1 cellular context compared by ENCODE assay signal in genomic region chr10:132331956-132332749, GRCh38.
TF ChIP-seq lines count a peak whose summit lies in the region.

LRRC27 (plus strand) TSS chr10:132332193; CDS start chr10:132333525, 1,332 bp downstream.

TF ChIP-seq in HepG2, 621 proteins besides CTCF, POLR2A, EP300 and RAD21 (continued from another document and continues in another):
- TF ChIP-seq ESRRA (CRISPR knock-in tag; IDR thresholded peaks at IDR 0.05; ENCODE audit: low read depth) (no peak), RERE (CRISPR knock-in tag; IDR thresholded peaks at IDR 0.05; ENCODE audit: low read depth) (0 out of 2 replicates have a peak, but pooled peaks have one; percentile 18), MBNL3 (CRISPR knock-in tag; conservative IDR thresholded peaks at IDR 0.05) (no peak), TAF1 (CRISPR knock-in tag; IDR thresholded peaks at IDR 0.05) (peak; percentile 74), ZNF747 (CRISPR knock-in tag; IDR thresholded peaks at IDR 0.05; ENCODE audit: borderline replicate concordance) (peak; percentile 66; the same call in 1 of the 2 replicates), ZNF282 (IDR thresholded peaks at IDR 0.05; ENCODE audit: partially characterized antibody) (no peak), SIX4 (CRISPR knock-in tag; IDR thresholded peaks at IDR 0.05) (no peak), ZNF660 (CRISPR knock-in tag; IDR thresholded peaks at IDR 0.05; ENCODE audit: borderline replicate concordance, low read depth) (no peak), MEIS2 (CRISPR knock-in tag; IDR thresholded peaks at IDR 0.05) (0 out of 2 replicates have a peak, but pooled peaks have one; percentile 28), CBX1 (IDR thresholded peaks at IDR 0.05; ENCODE audit: low read depth) (peak; percentile 74), ATRX (CRISPR knock-in tag; IDR thresholded peaks at IDR 0.05; ENCODE audit: borderline replicate concordance) (no peak), TFDP1 (CRISPR knock-in tag; IDR thresholded peaks at IDR 0.05; ENCODE audit: borderline replicate concordance) (peak; percentile 65; the same call in 1 of the 2 replicates), HOMEZ (CRISPR knock-in tag; IDR thresholded peaks at IDR 0.05; ENCODE audit: low read depth) (0 out of 2 replicates have a peak, but pooled peaks have one; percentile 15), TCF12 (IDR thresholded peaks at IDR 0.05) (no peak), TCF12 (CRISPR knock-in tag; IDR thresholded peaks at IDR 0.05) (peak; percentile 67; the same call in 1 of the 2 replicates), MATR3 (CRISPR knock-in tag; IDR thresholded peaks at IDR 0.05) (no peak), SP1 (IDR thresholded peaks at IDR 0.05) (no peak), SP1 (CRISPR knock-in tag; IDR thresholded peaks at IDR 0.05) (no peak), EHMT2 (IDR thresholded peaks at IDR 0.05; ENCODE audit: borderline replicate concordance, low read depth, low read length) (no peak), ELF3 (CRISPR knock-in tag; IDR thresholded peaks at IDR 0.05) (peak; percentile 26; the same call in 1 of the 2 replicates), ZNF557 (CRISPR knock-in tag; IDR thresholded peaks at IDR 0.05) (no peak; the same call in 1 of the 2 replicates), ZHX2 (IDR thresholded peaks at IDR 0.05; ENCODE audit: low read depth) (peak; percentile 77), ZHX2 (CRISPR knock-in tag; IDR thresholded peaks at IDR 0.05; ENCODE audit: borderline replicate concordance) (no peak), ZNF550 (CRISPR knock-in tag; IDR thresholded peaks at IDR 0.05; ENCODE audit: borderline replicate concordance) (peak; percentile 75; the same call in 1 of the 2 replicates), CHCHD3 (CRISPR knock-in tag; IDR thresholded peaks at IDR 0.05) (peak; percentile 71; the same call in 1 of the 2 replicates)
- TF ChIP-seq, protein P1, sequence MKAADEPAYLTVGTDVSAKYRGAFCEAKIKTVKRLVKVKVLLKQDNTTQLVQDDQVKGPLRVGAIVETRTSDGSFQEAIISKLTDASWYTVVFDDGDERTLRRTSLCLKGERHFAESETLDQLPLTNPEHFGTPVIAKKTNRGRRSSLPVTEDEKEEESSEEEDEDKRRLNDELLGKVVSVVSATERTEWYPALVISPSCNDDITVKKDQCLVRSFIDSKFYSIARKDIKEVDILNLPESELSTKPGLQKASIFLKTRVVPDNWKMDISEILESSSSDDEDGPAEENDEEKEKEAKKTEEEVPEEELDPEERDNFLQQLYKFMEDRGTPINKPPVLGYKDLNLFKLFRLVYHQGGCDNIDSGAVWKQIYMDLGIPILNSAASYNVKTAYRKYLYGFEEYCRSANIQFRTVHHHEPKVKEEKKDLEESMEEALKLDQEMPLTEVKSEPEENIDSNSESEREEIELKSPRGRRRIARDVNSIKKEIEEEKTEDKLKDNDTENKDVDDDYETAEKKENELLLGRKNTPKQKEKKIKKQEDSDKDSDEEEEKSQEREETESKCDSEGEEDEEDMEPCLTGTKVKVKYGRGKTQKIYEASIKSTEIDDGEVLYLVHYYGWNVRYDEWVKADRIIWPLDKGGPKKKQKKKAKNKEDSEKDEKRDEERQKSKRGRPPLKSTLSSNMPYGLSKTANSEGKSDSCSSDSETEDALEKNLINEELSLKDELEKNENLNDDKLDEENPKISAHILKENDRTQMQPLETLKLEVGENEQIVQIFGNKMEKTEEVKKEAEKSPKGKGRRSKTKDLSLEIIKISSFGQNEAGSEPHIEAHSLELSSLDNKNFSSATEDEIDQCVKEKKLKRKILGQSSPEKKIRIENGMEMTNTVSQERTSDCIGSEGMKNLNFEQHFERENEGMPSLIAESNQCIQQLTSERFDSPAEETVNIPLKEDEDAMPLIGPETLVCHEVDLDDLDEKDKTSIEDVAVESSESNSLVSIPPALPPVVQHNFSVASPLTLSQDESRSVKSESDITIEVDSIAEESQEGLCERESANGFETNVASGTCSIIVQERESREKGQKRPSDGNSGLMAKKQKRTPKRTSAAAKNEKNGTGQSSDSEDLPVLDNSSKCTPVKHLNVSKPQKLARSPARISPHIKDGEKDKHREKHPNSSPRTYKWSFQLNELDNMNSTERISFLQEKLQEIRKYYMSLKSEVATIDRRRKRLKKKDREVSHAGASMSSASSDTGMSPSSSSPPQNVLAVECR (CRISPR knock-in tag; IDR thresholded peaks at IDR 0.05; ENCODE audit: borderline replicate concordance), result peak; percentile 98
- TF ChIP-seq, protein P2, sequence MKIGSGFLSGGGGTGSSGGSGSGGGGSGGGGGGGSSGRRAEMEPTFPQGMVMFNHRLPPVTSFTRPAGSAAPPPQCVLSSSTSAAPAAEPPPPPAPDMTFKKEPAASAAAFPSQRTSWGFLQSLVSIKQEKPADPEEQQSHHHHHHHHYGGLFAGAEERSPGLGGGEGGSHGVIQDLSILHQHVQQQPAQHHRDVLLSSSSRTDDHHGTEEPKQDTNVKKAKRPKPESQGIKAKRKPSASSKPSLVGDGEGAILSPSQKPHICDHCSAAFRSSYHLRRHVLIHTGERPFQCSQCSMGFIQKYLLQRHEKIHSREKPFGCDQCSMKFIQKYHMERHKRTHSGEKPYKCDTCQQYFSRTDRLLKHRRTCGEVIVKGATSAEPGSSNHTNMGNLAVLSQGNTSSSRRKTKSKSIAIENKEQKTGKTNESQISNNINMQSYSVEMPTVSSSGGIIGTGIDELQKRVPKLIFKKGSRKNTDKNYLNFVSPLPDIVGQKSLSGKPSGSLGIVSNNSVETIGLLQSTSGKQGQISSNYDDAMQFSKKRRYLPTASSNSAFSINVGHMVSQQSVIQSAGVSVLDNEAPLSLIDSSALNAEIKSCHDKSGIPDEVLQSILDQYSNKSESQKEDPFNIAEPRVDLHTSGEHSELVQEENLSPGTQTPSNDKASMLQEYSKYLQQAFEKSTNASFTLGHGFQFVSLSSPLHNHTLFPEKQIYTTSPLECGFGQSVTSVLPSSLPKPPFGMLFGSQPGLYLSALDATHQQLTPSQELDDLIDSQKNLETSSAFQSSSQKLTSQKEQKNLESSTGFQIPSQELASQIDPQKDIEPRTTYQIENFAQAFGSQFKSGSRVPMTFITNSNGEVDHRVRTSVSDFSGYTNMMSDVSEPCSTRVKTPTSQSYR (CRISPR knock-in tag; IDR thresholded peaks at IDR 0.05; ENCODE audit: borderline replicate concordance), result peak; percentile 49; the same call in 1 of the 2 replicates
- TF ChIP-seq, protein P3, sequence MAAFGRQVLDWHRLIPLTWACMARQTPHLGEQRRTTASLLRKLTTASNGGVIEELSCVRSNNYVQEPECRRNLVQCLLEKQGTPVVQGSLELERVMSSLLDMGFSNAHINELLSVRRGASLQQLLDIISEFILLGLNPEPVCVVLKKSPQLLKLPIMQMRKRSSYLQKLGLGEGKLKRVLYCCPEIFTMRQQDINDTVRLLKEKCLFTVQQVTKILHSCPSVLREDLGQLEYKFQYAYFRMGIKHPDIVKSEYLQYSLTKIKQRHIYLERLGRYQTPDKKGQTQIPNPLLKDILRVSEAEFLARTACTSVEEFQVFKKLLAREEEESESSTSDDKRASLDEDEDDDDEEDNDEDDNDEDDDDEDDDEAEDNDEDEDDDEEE (CRISPR knock-in tag; IDR thresholded peaks at IDR 0.05), result peak; percentile 97
- TF ChIP-seq, protein P4, sequence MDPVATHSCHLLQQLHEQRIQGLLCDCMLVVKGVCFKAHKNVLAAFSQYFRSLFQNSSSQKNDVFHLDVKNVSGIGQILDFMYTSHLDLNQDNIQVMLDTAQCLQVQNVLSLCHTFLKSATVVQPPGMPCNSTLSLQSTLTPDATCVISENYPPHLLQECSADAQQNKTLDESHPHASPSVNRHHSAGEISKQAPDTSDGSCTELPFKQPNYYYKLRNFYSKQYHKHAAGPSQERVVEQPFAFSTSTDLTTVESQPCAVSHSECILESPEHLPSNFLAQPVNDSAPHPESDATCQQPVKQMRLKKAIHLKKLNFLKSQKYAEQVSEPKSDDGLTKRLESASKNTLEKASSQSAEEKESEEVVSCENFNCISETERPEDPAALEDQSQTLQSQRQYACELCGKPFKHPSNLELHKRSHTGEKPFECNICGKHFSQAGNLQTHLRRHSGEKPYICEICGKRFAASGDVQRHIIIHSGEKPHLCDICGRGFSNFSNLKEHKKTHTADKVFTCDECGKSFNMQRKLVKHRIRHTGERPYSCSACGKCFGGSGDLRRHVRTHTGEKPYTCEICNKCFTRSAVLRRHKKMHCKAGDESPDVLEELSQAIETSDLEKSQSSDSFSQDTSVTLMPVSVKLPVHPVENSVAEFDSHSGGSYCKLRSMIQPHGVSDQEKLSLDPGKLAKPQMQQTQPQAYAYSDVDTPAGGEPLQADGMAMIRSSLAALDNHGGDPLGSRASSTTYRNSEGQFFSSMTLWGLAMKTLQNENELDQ (CRISPR knock-in tag; IDR thresholded peaks at IDR 0.05; ENCODE audit: borderline replicate concordance), result no peak
